9 cellular contexts compared by ENCODE assay signal in genomic region chr11:112355726-112356125, GRCh38.
A peak's percentile ranks its signal among the peaks of the same experiment; 100 is the strongest.
DNase-seq lines count a peak whose midpoint lies in the region; ATAC-seq, FAIRE-seq and TF ChIP-seq lines count a peak whose summit lies in the region.
"Had no signal": no experiment of that assay in that cellular context is flagged by ENCODE, and none has a peak within 500 bp of the region (broad histone marks: within the 10 kb centered on the region; RNA-seq: fewer than 3 reads in every experiment).

No MANE protein-coding gene starts in this region.

- DNase-seq in D341Med (ENCODE audit: low spot score): peak; percentile 57
- DNase-seq in HT-29 (ENCODE audit: low spot score): peak; percentile 33
- DNase-seq in Panc1 (ENCODE audit: low read depth, low spot score): no peak
- peak; percentile 32 to 72 (median 64) for DNase-seq in right cardiac atrium
- no peak for DNase-seq in small intestine
- no peak for DNase-seq in RWPE1 (ENCODE audit: low spot score)

- BruUV-seq in Panc1 (replicated peaks; lab: Mats Ljungman, UMichigan): no TSS peak

- TF ChIP-seq CTCF in Panc1 (IDR thresholded peaks at IDR 0.05): no peak; the same call in 1 of the 2 replicates
- TF ChIP-seq CTCF in RWPE1 (conservative IDR thresholded peaks at IDR 0.05; ENCODE audit: low read depth): no peak

- FAIRE-seq in small intestine (lab: Jason Lieb, UNC): no peak

- H3K36me3 ChIP-seq in Panc1 (ENCODE audit: control insufficient read depth, insufficient read depth, low read length): no peaks in the 10 kb centered on the region
- H3K36me3 ChIP-seq in small intestine (ENCODE audit: control insufficient read depth in 2 of 2, insufficient read depth in 2 of 2, low read length in 2 of 2): no peaks in the 10 kb centered on the region
- H3K36me3 ChIP-seq: thyroid gland had no signal

- POLR2A ChIA-PET in Panc1 (lab: Charles Lee): no interaction called here
- POLR2A ChIA-PET in RWPE1 (lab: Yijun Ruan, JAX; ENCODE audit: low non-redundant PET): no interaction called here

- H3K9me3 ChIP-seq in Panc1 (ENCODE audit: control insufficient read depth, insufficient read depth, low read depth, low read length): no peaks in the 10 kb centered on the region
- H3K9me3 ChIP-seq in right cardiac atrium (ENCODE audit: control insufficient read depth, low read length): no peaks in the 10 kb centered on the region
- no peaks in the 10 kb centered on the region for H3K9me3 ChIP-seq in small intestine (ENCODE audit: control insufficient read depth, low read depth)
- H3K9me3 ChIP-seq: thyroid gland had no signal

- ATAC-seq in Panc1 (0 out of 2 replicates have a peak, but pooled peaks have one; percentile 18), right cardiac atrium (peak; percentile 72 to 73), GM19452 (IDR thresholded peaks at IDR 0.05; ENCODE audit: unreplicated experiment) (no peak), GM21526 (IDR thresholded peaks at IDR 0.05; ENCODE audit: low FRiP score, unreplicated experiment) (no peak)

- H3K4me1 ChIP-seq in Panc1 (ENCODE audit: control insufficient read depth, insufficient read depth, low read length): no peaks in the 10 kb centered on the region
- peaks cover 2% of the 10 kb centered on the region for H3K4me1 ChIP-seq in right cardiac atrium (ENCODE audit: control insufficient read depth, insufficient read depth, low read length)
- no peaks in the 10 kb centered on the region for H3K4me1 ChIP-seq in small intestine (ENCODE audit: control insufficient read depth in 2 of 2, insufficient read depth in 1 of 2, low read depth in 1 of 2, low read length in 1 of 2)
- H3K4me1 ChIP-seq: thyroid gland had no signal

- intact Hi-C loops in Panc1 (cut with micrococcal nuclease; ENCODE audit: unreplicated experiment) (no loop called here), right cardiac atrium (cut with DNase I) (loop anchor here in 1 of 4 donors (5.0 kb wide), 1 partner anchor 63 kb away; no protein-coding TSS in a partner anchor)

- H3K4me3 ChIP-seq in Panc1 (ENCODE audit: low read depth in 2 of 2, low read length in 2 of 2) (no peak overlapping the region), right cardiac atrium (ENCODE audit: low read length) (no peak overlapping the region), small intestine (ENCODE audit: low read depth in 1 of 2, low read length in 2 of 2) (no peak overlapping the region)
- H3K4me3 ChIP-seq: thyroid gland had no signal

- H3K27ac ChIP-seq in Panc1 (ENCODE audit: low read length) (no peak overlapping the region), right cardiac atrium (ENCODE audit: low read length) (no peak overlapping the region), small intestine (ENCODE audit: low read depth in 1 of 2, low read length in 1 of 2) (no peak overlapping the region), RWPE1 (no peak overlapping the region)
- H3K27ac ChIP-seq: thyroid gland had no signal

- 59% methylated on average over 4 of the region's 4 CpGs for WGBS in right cardiac atrium
- WGBS in small intestine, 3 donors: 79 to 88% (median 81%) methylated on average over 4 of the region's 4 CpGs

- in situ Hi-C loops in Panc1 (cut with HindIII; ENCODE audit: low pct_unique_long_range_greater_than_20kb, low sequenced_read_pairs): no loop called here

- H3K27me3 ChIP-seq in Panc1 (ENCODE audit: control insufficient read depth, insufficient read depth, low read length) (no peaks in the 10 kb centered on the region), right cardiac atrium (ENCODE audit: control insufficient read depth, insufficient read depth) (no peaks in the 10 kb centered on the region), small intestine (ENCODE audit: control insufficient read depth in 2 of 2, insufficient read depth in 2 of 2, low read length in 2 of 2) (no peaks in the 10 kb centered on the region)
- H3K27me3 ChIP-seq: thyroid gland had no signal

- CTCF ChIA-PET in Panc1 (lab: Charles Lee): no interaction called here
- CTCF ChIA-PET in RWPE1 (lab: Yijun Ruan, JAX): interaction anchor here (0.8 kb wide), 1 partner anchor 1138 kb away, joined by 5 read pairs; no protein-coding TSS in a partner anchor

Comparison
In these comparisons a context has a peak if more than half of its experiments do, and no peak if none do; other contexts are left out.
1. DNase-seq: peak in D341Med (single experiment), HT-29 (single experiment) and right cardiac atrium (3 of 3); none in Panc1 (single experiment), small intestine (single experiment) and RWPE1 (single experiment).
2. ATAC-seq: peak in Panc1 (single experiment) and right cardiac atrium (2 of 2); none in GM19452 (single experiment) and GM21526 (single experiment).